Comparison of ENCODE assay signal across 2 cellular contexts in the genomic region with DNA sequence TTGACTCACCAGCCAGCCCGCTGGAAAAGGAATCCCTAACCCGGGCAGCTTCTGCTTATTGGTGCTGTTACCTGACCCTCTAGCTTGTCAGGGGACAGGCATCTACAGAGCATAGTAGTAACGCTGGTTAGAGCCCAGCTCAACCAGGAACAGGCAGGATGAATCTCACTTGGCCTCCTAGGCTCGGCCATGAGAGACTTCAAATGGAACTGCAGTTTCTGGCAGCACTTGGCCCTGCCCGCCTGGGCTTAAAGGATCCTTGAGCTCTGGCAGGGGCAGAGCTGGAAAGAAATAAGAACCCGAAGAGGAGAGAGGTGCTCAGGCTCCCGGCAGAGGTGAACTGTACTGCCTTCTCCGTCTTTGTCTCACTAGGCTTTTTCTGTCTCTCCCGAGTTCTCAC.
TF ChIP-seq lines count a peak whose summit lies in the region.

No MANE protein-coding gene starts in this region.

TF ChIP-seq in GM23338, 12 proteins besides CTCF, POLR2A, EP300 and RAD21 (continues in another document):
- TF ChIP-seq, protein P1, sequence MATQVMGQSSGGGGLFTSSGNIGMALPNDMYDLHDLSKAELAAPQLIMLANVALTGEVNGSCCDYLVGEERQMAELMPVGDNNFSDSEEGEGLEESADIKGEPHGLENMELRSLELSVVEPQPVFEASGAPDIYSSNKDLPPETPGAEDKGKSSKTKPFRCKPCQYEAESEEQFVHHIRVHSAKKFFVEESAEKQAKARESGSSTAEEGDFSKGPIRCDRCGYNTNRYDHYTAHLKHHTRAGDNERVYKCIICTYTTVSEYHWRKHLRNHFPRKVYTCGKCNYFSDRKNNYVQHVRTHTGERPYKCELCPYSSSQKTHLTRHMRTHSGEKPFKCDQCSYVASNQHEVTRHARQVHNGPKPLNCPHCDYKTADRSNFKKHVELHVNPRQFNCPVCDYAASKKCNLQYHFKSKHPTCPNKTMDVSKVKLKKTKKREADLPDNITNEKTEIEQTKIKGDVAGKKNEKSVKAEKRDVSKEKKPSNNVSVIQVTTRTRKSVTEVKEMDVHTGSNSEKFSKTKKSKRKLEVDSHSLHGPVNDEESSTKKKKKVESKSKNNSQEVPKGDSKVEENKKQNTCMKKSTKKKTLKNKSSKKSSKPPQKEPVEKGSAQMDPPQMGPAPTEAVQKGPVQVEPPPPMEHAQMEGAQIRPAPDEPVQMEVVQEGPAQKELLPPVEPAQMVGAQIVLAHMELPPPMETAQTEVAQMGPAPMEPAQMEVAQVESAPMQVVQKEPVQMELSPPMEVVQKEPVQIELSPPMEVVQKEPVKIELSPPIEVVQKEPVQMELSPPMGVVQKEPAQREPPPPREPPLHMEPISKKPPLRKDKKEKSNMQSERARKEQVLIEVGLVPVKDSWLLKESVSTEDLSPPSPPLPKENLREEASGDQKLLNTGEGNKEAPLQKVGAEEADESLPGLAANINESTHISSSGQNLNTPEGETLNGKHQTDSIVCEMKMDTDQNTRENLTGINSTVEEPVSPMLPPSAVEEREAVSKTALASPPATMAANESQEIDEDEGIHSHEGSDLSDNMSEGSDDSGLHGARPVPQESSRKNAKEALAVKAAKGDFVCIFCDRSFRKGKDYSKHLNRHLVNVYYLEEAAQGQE (IDR thresholded peaks at IDR 0.05; ENCODE audit: unreplicated experiment), result no peak
- TF ChIP-seq EZH2 (IDR thresholded peaks at IDR 0.05; ENCODE audit: low read depth, unreplicated experiment) (no peak), NANOG (IDR thresholded peaks at IDR 0.05; ENCODE audit: borderline replicate concordance) (no peak), STAT1 (IDR thresholded peaks at IDR 0.05; ENCODE audit: unreplicated experiment) (no peak), ZNF331 (CRISPR knock-in tag; IDR thresholded peaks at IDR 0.05; ENCODE audit: low read depth) (no peak), JUNB (IDR thresholded peaks at IDR 0.05; ENCODE audit: unreplicated experiment) (no peak), ZNF114 (CRISPR knock-in tag; IDR thresholded peaks at IDR 0.05) (no peak), POLR2AphosphoS5 (IDR thresholded peaks at IDR 0.05; ENCODE audit: low read depth) (no peak), EZH2phosphoT487 (IDR thresholded peaks at IDR 0.05; ENCODE audit: unreplicated experiment) (no peak)
- TF ChIP-seq, protein P2, sequence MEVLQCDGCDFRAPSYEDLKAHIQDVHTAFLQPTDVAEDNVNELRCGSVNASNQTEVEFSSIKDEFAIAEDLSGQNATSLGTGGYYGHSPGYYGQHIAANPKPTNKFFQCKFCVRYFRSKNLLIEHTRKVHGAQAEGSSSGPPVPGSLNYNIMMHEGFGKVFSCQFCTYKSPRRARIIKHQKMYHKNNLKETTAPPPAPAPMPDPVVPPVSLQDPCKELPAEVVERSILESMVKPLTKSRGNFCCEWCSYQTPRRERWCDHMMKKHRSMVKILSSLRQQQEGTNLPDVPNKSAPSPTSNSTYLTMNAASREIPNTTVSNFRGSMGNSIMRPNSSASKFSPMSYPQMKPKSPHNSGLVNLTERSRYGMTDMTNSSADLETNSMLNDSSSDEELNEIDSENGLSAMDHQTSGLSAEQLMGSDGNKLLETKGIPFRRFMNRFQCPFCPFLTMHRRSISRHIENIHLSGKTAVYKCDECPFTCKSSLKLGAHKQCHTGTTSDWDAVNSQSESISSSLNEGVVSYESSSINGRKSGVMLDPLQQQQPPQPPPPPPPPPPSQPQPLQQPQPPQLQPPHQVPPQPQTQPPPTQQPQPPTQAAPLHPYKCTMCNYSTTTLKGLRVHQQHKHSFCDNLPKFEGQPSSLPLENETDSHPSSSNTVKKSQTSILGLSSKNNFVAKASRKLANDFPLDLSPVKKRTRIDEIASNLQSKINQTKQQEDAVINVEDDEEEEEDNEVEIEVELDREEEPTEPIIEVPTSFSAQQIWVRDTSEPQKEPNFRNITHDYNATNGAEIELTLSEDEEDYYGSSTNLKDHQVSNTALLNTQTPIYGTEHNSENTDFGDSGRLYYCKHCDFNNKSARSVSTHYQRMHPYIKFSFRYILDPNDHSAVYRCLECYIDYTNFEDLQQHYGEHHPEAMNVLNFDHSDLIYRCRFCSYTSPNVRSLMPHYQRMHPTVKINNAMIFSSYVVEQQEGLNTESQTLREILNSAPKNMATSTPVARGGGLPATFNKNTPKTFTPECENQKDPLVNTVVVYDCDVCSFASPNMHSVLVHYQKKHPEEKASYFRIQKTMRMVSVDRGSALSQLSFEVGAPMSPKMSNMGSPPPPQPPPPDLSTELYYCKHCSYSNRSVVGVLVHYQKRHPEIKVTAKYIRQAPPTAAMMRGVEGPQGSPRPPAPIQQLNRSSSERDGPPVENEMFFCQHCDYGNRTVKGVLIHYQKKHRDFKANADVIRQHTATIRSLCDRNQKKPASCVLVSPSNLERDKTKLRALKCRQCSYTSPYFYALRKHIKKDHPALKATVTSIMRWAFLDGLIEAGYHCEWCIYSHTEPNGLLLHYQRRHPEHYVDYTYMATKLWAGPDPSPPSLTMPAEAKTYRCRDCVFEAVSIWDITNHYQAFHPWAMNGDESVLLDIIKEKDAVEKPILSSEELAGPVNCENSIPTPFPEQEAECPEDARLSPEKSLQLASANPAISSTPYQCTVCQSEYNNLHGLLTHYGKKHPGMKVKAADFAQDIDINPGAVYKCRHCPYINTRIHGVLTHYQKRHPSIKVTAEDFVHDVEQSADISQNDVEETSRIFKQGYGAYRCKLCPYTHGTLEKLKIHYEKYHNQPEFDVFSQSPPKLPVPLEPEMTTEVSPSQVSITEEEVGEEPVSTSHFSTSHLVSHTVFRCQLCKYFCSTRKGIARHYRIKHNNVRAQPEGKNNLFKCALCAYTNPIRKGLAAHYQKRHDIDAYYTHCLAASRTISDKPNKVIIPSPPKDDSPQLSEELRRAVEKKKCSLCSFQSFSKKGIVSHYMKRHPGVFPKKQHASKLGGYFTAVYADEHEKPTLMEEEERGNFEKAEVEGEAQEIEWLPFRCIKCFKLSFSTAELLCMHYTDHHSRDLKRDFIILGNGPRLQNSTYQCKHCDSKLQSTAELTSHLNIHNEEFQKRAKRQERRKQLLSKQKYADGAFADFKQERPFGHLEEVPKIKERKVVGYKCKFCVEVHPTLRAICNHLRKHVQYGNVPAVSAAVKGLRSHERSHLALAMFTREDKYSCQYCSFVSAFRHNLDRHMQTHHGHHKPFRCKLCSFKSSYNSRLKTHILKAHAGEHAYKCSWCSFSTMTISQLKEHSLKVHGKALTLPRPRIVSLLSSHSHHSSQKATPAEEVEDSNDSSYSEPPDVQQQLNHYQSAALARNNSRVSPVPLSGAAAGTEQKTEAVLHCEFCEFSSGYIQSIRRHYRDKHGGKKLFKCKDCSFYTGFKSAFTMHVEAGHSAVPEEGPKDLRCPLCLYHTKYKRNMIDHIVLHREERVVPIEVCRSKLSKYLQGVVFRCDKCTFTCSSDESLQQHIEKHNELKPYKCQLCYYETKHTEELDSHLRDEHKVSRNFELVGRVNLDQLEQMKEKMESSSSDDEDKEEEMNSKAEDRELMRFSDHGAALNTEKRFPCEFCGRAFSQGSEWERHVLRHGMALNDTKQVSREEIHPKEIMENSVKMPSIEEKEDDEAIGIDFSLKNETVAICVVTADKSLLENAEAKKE (CRISPR knock-in tag; IDR thresholded peaks at IDR 0.05), result no peak

TF ChIP-seq in WTC11, 78 proteins besides CTCF, POLR2A, EP300 and RAD21 (continued from another document):
- no peak for TF ChIP-seq ZNF281 (CRISPR knock-in tag; IDR thresholded peaks at IDR 0.05)
- no peak for TF ChIP-seq ARID4B (CRISPR knock-in tag; IDR thresholded peaks at IDR 0.05; ENCODE audit: borderline replicate concordance)
- no peak for TF ChIP-seq TCF7 (CRISPR knock-in tag; IDR thresholded peaks at IDR 0.05; ENCODE audit: low read depth)
